19 cellular contexts compared by ENCODE assay signal in genomic region chr4:48651869-48652447, GRCh38.
DNase-seq lines count a peak whose midpoint lies in the region; ATAC-seq, FAIRE-seq and TF ChIP-seq lines count a peak whose summit lies in the region.
"Had no signal": no experiment of that assay in that cellular context is flagged by ENCODE, and none has a peak within 500 bp of the region (broad histone marks: within the 10 kb centered on the region; RNA-seq: fewer than 3 reads in every experiment).

No MANE protein-coding gene starts in this region.

- no peak for TF ChIP-seq CTCF in IMR-90 (conservative IDR thresholded peaks at IDR 0.05; ENCODE audit: low read depth, low read length)

- peaks cover 4% of the 10 kb centered on the region for H3K4me1 ChIP-seq in IMR-90 (ENCODE audit: control insufficient read depth, insufficient read depth, low read length)

- H3K4me2 ChIP-seq in IMR-90 (ENCODE audit: low read depth, low read length) = no peak overlapping the region

- H2BK20ac ChIP-seq in IMR-90 (ENCODE audit: low read depth, low read length) = no peak overlapping the region

- ATAC-seq in IMR-90 (ENCODE audit: low read depth) (no peak), HG03039 (IDR thresholded peaks at IDR 0.05; ENCODE audit: unreplicated experiment) (no peak)
- peak in 1 of 2 donors; percentile 51 for ATAC-seq in natural killer cell treated with Interleukin-12 subunit alpha and Interleukin-12 subunit beta and Interleukin-15 and Interleukin-18, amount 100 ng/mL, for 72 hours
- ATAC-seq: body of pancreas; CD8-positive, alpha-beta T cell; left lobe of liver; naive thymus-derived CD8-positive, alpha-beta T cell; stimulated activated memory B cell treated with anti-CD40 and anti-IgM and Interleukin-4, amounts not matched to agents 10 μg/mL and 1 μg/mL and 100 μg/mL, for 72 hours had no signal

- no peaks in the 10 kb centered on the region for H3K9me3 ChIP-seq in IMR-90 (ENCODE audit: control insufficient read depth, insufficient read depth, low read length)
- H3K9me3 ChIP-seq: body of pancreas, heart left ventricle had no signal

- dilution Hi-C loops in IMR-90 (cut with HindIII; ENCODE audit: low sequenced_read_pairs, unreplicated experiment) = no loop called here

- no peak overlapping the region for H3K9ac ChIP-seq in IMR-90 (ENCODE audit: low read depth, low read length)

- no peak overlapping the region for H3K4me3 ChIP-seq in IMR-90 (ENCODE audit: insufficient read depth, low read depth, low read length)
- H3K4me3 ChIP-seq: body of pancreas, heart left ventricle had no signal

- BruUV-seq in IMR-90 (replicated peaks; lab: Mats Ljungman, UMichigan) = no TSS peak

- no CpG with 5 or more reads among the region's 1 CpG for WGBS in IMR-90 (ENCODE audit: extremely low coverage in 2 of 2, insufficient read length in 1 of 2), 2 experiments

- POLR2A ChIA-PET in IMR-90 (lab: Charles Lee; ENCODE audit: unreplicated experiment) = no interaction called here

- H3K18ac ChIP-seq in IMR-90 (ENCODE audit: low read depth, low read length) = no peak overlapping the region

- no peak overlapping the region for H4K5ac ChIP-seq in IMR-90 (ENCODE audit: low read depth, low read length)

- no peak overlapping the region for H3K56ac ChIP-seq in IMR-90 (ENCODE audit: extremely low read depth, insufficient read depth, low read length)

- peaks cover 44 to 47% of the 10 kb centered on the region in 2 donors for H3K4me1 Mint-ChIP-seq in natural killer cell treated with Interleukin-12 subunit alpha and Interleukin-12 subunit beta and Interleukin-15 and Interleukin-18, amount 100 ng/mL, for 72 hours (ENCODE audit: low read depth in 2 of 2)

- no peak overlapping the region; the same call in 1 of the 2 replicates for H3K23ac ChIP-seq in IMR-90 (ENCODE audit: low read depth, low read length)

- H3K14ac ChIP-seq in IMR-90 (replicated peaks; ENCODE audit: low read depth, low read length) = no peak overlapping the region

- H4K20me1 ChIP-seq in IMR-90 (ENCODE audit: insufficient read depth, low read length) = peaks cover 15% of the 10 kb centered on the region

- no peaks in the 10 kb centered on the region; the same call in 1 of the 2 replicates for H3K36me3 ChIP-seq in IMR-90 (ENCODE audit: control insufficient read depth, insufficient read depth, low read length)
- H3K36me3 ChIP-seq: heart left ventricle had no signal

- CTCF ChIA-PET in IMR-90 (lab: Yijun Ruan, JAX) = no interaction called here

- FAIRE-seq in H54 (lab: Jason Lieb, UNC) (no peak), RCC 7860 (lab: Jason Lieb, UNC) (no peak)

- H2BK5ac ChIP-seq in IMR-90 (ENCODE audit: low read depth, low read length, poor library complexity, severe bottlenecking) = no peak overlapping the region

- H2BK15ac ChIP-seq in IMR-90 (ENCODE audit: low read depth, low read length) = no peak overlapping the region

- H2AK9ac ChIP-seq in IMR-90 (replicated peaks; ENCODE audit: low read depth, low read length, poor library complexity) = no peak overlapping the region

- TF ChIP-seq POLR2A in IMR-90 (IDR thresholded peaks at IDR 0.05; ENCODE audit: low read depth, low read length) (no peak), H54 (IDR thresholded peaks at IDR 0.05; ENCODE audit: low read depth, low read length) (no peak)

- H3K4me3 Mint-ChIP-seq in natural killer cell treated with Interleukin-12 subunit alpha and Interleukin-12 subunit beta and Interleukin-15 and Interleukin-18, amount 100 ng/mL, for 72 hours = no peak overlapping the region
- H3K4me3 Mint-ChIP-seq: activated B cell treated with CpG ODN at 0.5 μM for 24 hours; activated T-cell treated with anti-CD3 and anti-CD28 coated beads, Interleukin-2, amount 50 U/mL, for 24 hours; CD8-positive, alpha-beta T cell; naive thymus-derived CD8-positive, alpha-beta T cell; stimulated activated memory B cell treated with anti-CD40 and anti-IgM and Interleukin-4, amounts not matched to agents 10 μg/mL and 1 μg/mL and 100 μg/mL, for 72 hours had no signal

- DNase-seq in EH (ENCODE audit: low read depth) = peak; percentile 73
- peak; percentile 28 for DNase-seq in IMR-90
- no peak for DNase-seq in caudate nucleus (lab: John Stamatoyannopoulos, UW)
- DNase-seq in natural killer cell treated with Interleukin-12 subunit alpha and Interleukin-12 subunit beta and Interleukin-15 and Interleukin-18, amount 100 ng/mL, for 72 hours (ENCODE audit: low spot score) = no peak
- DNase-seq in activated CD8-positive, alpha-beta memory T cell treated with anti-CD3 and anti-CD28 coated beads, Interleukin-2, amount 50 U/mL, for 48 hours = no peak
- no peak for DNase-seq in H54 (ENCODE audit: insufficient read length, low spot score)
- no peak for DNase-seq in RCC 7860 (ENCODE audit: low spot score)
- DNase-seq: activated B cell treated with CpG ODN at 0.5 μM for 24 hours; activated T-cell treated with anti-CD3 and anti-CD28 coated beads, Interleukin-2, amount 50 U/mL, for 24 hours; body of pancreas; CD8-positive, alpha-beta T cell; effector CD8-positive, alpha-beta T cell; heart left ventricle; naive thymus-derived CD8-positive, alpha-beta T cell; NCI-H2171 treated with DMSO at 0.1 percent for 48 hours; stimulated activated CD4-positive, alpha-beta T cell treated with anti-CD3 and anti-CD28 coated beads, Interleukin-4, amount 100 ng/mL, for 24 hours had no signal

- H4K8ac ChIP-seq in IMR-90 (ENCODE audit: low read depth in 2 of 2, low read length in 2 of 2) = no peak overlapping the region

- intact Hi-C loops in IMR-90 (cut with micrococcal nuclease) = no loop called here

- H3K4ac ChIP-seq in IMR-90 (ENCODE audit: low read depth, low read length) = no peak overlapping the region

- H3K9me3 Mint-ChIP-seq in natural killer cell treated with Interleukin-12 subunit alpha and Interleukin-12 subunit beta and Interleukin-15 and Interleukin-18, amount 100 ng/mL, for 72 hours = no peaks in the 10 kb centered on the region
- H3K9me3 Mint-ChIP-seq: activated B cell treated with CpG ODN at 0.5 μM for 24 hours; activated T-cell treated with anti-CD3 and anti-CD28 coated beads, Interleukin-2, amount 50 U/mL, for 24 hours; CD8-positive, alpha-beta T cell; naive thymus-derived CD8-positive, alpha-beta T cell; stimulated activated memory B cell treated with anti-CD40 and anti-IgM and Interleukin-4, amounts not matched to agents 10 μg/mL and 1 μg/mL and 100 μg/mL, for 72 hours had no signal

- H2AK5ac ChIP-seq in IMR-90 (ENCODE audit: low read depth, low read length) = no peak overlapping the region

- no peak overlapping the region for H3K27ac ChIP-seq in IMR-90 (ENCODE audit: insufficient read depth, low read length)
- peak overlapping the region; percentile 8 for H3K27ac ChIP-seq in caudate nucleus (ENCODE audit: low read depth, low read length)
- H3K27ac ChIP-seq: body of pancreas had no signal

- H3K79me1 ChIP-seq in IMR-90 (ENCODE audit: low read depth in 1 of 2, low read length in 2 of 2) = peaks cover 38 to 49% of the 10 kb centered on the region in 2 experiments

- H3K27me3 ChIP-seq in IMR-90 (ENCODE audit: control insufficient read depth, insufficient read depth, low read length) = no peaks in the 10 kb centered on the region
- H3K27me3 ChIP-seq: body of pancreas, heart left ventricle had no signal

- no peak overlapping the region for H4K91ac ChIP-seq in IMR-90 (ENCODE audit: insufficient read depth, low read depth, low read length)

- in situ Hi-C loops in IMR-90 (cut with MboI; ENCODE audit: low sequenced_read_pairs) = no loop called here

- no peak overlapping the region for H2AFZ ChIP-seq in IMR-90 (replicated peaks; ENCODE audit: low read length, poor library complexity)

- H3K27me3 Mint-ChIP-seq in natural killer cell treated with Interleukin-12 subunit alpha and Interleukin-12 subunit beta and Interleukin-15 and Interleukin-18, amount 100 ng/mL, for 72 hours = no peaks in the 10 kb centered on the region
- H3K27me3 Mint-ChIP-seq: activated B cell treated with CpG ODN at 0.5 μM for 24 hours; activated T-cell treated with anti-CD3 and anti-CD28 coated beads, Interleukin-2, amount 50 U/mL, for 24 hours; naive thymus-derived CD8-positive, alpha-beta T cell; stimulated activated memory B cell treated with anti-CD40 and anti-IgM and Interleukin-4, amounts not matched to agents 10 μg/mL and 1 μg/mL and 100 μg/mL, for 72 hours had no signal

- no peak overlapping the region for H2BK120ac ChIP-seq in IMR-90 (ENCODE audit: low read depth, low read length)

- no peaks in the 10 kb centered on the region for H3K36me3 Mint-ChIP-seq in natural killer cell treated with Interleukin-12 subunit alpha and Interleukin-12 subunit beta and Interleukin-15 and Interleukin-18, amount 100 ng/mL, for 72 hours

- no peak for TF ChIP-seq RAD21 in IMR-90 (IDR thresholded peaks at IDR 0.05; ENCODE audit: low read length)

- H3K9me1 ChIP-seq in IMR-90 (ENCODE audit: insufficient read depth, low read length) = peaks cover 8% of the 10 kb centered on the region; the same call in 1 of the 2 replicates

- H3K27ac Mint-ChIP-seq in natural killer cell treated with Interleukin-12 subunit alpha and Interleukin-12 subunit beta and Interleukin-15 and Interleukin-18, amount 100 ng/mL, for 72 hours = peak overlapping the region; percentile 23 to 37
- H3K27ac Mint-ChIP-seq: activated B cell treated with CpG ODN at 0.5 μM for 24 hours; activated T-cell treated with anti-CD3 and anti-CD28 coated beads, Interleukin-2, amount 50 U/mL, for 24 hours; CD8-positive, alpha-beta T cell; stimulated activated memory B cell treated with anti-CD40 and anti-IgM and Interleukin-4, amounts not matched to agents 10 μg/mL and 1 μg/mL and 100 μg/mL, for 72 hours had no signal

TF ChIP-seq in IMR-90, 13 proteins besides CTCF, POLR2A, EP300 and RAD21 (continues in another document):
- no peak for TF ChIP-seq RCOR1 (IDR thresholded peaks at IDR 0.05; ENCODE audit: insufficient replicate concordance, low read length)
- TF ChIP-seq NFE2L2 (IDR thresholded peaks at IDR 0.05; ENCODE audit: low read depth, low read length) = no peak
- TF ChIP-seq, protein P1, sequence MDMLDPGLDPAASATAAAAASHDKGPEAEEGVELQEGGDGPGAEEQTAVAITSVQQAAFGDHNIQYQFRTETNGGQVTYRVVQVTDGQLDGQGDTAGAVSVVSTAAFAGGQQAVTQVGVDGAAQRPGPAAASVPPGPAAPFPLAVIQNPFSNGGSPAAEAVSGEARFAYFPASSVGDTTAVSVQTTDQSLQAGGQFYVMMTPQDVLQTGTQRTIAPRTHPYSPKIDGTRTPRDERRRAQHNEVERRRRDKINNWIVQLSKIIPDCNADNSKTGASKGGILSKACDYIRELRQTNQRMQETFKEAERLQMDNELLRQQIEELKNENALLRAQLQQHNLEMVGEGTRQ (IDR thresholded peaks at IDR 0.05; ENCODE audit: low read depth, low read length) = no peak
- TF ChIP-seq SMC3 (IDR thresholded peaks at IDR 0.05; ENCODE audit: low read depth, low read length) = no peak
- no peak for TF ChIP-seq FOS (IDR thresholded peaks at IDR 0.05; ENCODE audit: low read depth, low read length)
- no peak for TF ChIP-seq RFX5 (IDR thresholded peaks at IDR 0.05; ENCODE audit: low read depth, low read length)
- TF ChIP-seq CEBPB (IDR thresholded peaks at IDR 0.05; ENCODE audit: low read depth, low read length) = no peak
- TF ChIP-seq BHLHE40 (IDR thresholded peaks at IDR 0.05; ENCODE audit: low read depth, low read length) = no peak

Comparison
In these comparisons a context has a peak if more than half of its experiments do, and no peak if none do; other contexts are left out.
1. DNase-seq: peak in EH (single experiment) and IMR-90 (single experiment); none in caudate nucleus (0 of 61), natural killer cell treated with Interleukin-12 subunit alpha and Interleukin-12 subunit beta and Interleukin-15 and Interleukin-18, amount 100 ng/mL, for 72 hours (single experiment), activated CD8-positive, alpha-beta memory T cell treated with anti-CD3 and anti-CD28 coated beads, Interleukin-2, amount 50 U/mL, for 48 hours (single experiment), H54 (single experiment) and RCC 7860 (single experiment).